Comparison of ENCODE assay signal across 23 cellular contexts in genomic region chr2:41775381-41776025, GRCh38.
"Had no signal": no experiment of that assay in that cellular context is flagged by ENCODE, and none has a peak within 500 bp of the region (broad histone marks: within the 10 kb centered on the region; RNA-seq: fewer than 3 reads in every experiment).

No MANE protein-coding gene starts in this region.

- H3K79me2 ChIP-seq: hepatocyte had no signal

- H3K4me3 Mint-ChIP-seq: activated CD4-positive, alpha-beta T cell treated with anti-CD3 and anti-CD28 coated beads for 36 hours; activated naive CD4-positive, alpha-beta T cell treated with anti-CD3 and anti-CD28 coated beads, Interleukin-2, amount 10 ng/mL, durations not matched to agents 7 days and 5 days; activated naive CD8-positive, alpha-beta T cell treated with anti-CD3 and anti-CD28 coated beads, Interleukin-2, amount 50 U/mL, for 24 hours; dendritic cell treated with granulocyte-macrophage colony-stimulating factor and Interleukin-4, amounts not matched to agents 40 ng/mL and 50 ng/mL, for 4 days; naive B cell; neural crest cell; T-cell; T-helper 2 cell treated with Interferon-gamma antibody and Interleukin-4, amounts not matched to agents 5 μg/mL and 100 μg/mL, for 36 hours had no signal

- H2AFZ ChIP-seq: hepatocyte had no signal

- H3K27me3 ChIP-seq: hepatocyte, testis, uterus had no signal

- H3K4me1 ChIP-seq: foreskin keratinocyte, spleen, testis, uterus had no signal

- H3K36me3 ChIP-seq: spleen, uterus had no signal

- H3K4me1 Mint-ChIP-seq: activated CD4-positive, alpha-beta T cell treated with anti-CD3 and anti-CD28 coated beads for 36 hours; activated naive CD4-positive, alpha-beta T cell treated with anti-CD3 and anti-CD28 coated beads, Interleukin-2, amount 10 ng/mL, durations not matched to agents 7 days and 5 days; activated naive CD8-positive, alpha-beta T cell treated with anti-CD3 and anti-CD28 coated beads, Interleukin-2, amount 50 U/mL, for 24 hours; naive B cell; T-cell had no signal

- H3K36me3 Mint-ChIP-seq: activated naive CD4-positive, alpha-beta T cell treated with anti-CD3 and anti-CD28 coated beads, Interleukin-2, amount 10 ng/mL, durations not matched to agents 7 days and 5 days; naive B cell; T-cell had no signal

- H3K9me3 Mint-ChIP-seq: activated naive CD4-positive, alpha-beta T cell treated with anti-CD3 and anti-CD28 coated beads, Interleukin-2, amount 10 ng/mL, durations not matched to agents 7 days and 5 days; activated naive CD8-positive, alpha-beta T cell treated with anti-CD3 and anti-CD28 coated beads, Interleukin-2, amount 50 U/mL, for 24 hours; T-cell; T-helper 2 cell treated with Interferon-gamma antibody and Interleukin-4, amounts not matched to agents 5 μg/mL and 100 μg/mL, for 36 hours had no signal

- H3K27ac ChIP-seq: foreskin keratinocyte, hepatocyte, spleen, testis, uterus had no signal

- H3K4me3 ChIP-seq: hepatocyte, spleen, testis, uterus had no signal

- H3K4me2 ChIP-seq: hepatocyte had no signal

- DNase-seq: activated CD4-positive, alpha-beta T cell treated with anti-CD3 and anti-CD28 coated beads for 36 hours; activated CD4-positive, alpha-beta T cell treated with anti-CD3 and anti-CD28 coated beads, Interleukin-2, amount 50 U/mL, for 48 hours; activated naive CD4-positive, alpha-beta T cell treated with anti-CD3 and anti-CD28 coated beads, Interleukin-2, amount 10 ng/mL, durations not matched to agents 7 days and 5 days; activated naive CD8-positive, alpha-beta T cell treated with anti-CD3 and anti-CD28 coated beads, Interleukin-2, amount 50 U/mL, for 24 hours; activated T-cell treated with anti-CD3 and anti-CD28 coated beads, Interleukin-2, amount 50 U/mL, for 48 hours; effector CD4-positive, alpha-beta T cell; erythroblast; foreskin keratinocyte; glutamatergic neuron; kidney glomerular epithelial cell; left ventricle myocardium superior; naive B cell; spleen; stimulated activated CD4-positive, alpha-beta T cell treated with anti-CD3 and anti-CD28 coated beads, Interleukin-4, amount 100 ng/mL, for 1 hour; stimulated activated naive CD4-positive, alpha-beta T cell; T-cell; testis; trophoblast cell; uterus had no signal

- H3K9me3 ChIP-seq: spleen, testis, uterus had no signal

- H3K27ac Mint-ChIP-seq: activated CD4-positive, alpha-beta T cell treated with anti-CD3 and anti-CD28 coated beads for 36 hours; activated naive CD4-positive, alpha-beta T cell treated with anti-CD3 and anti-CD28 coated beads, Interleukin-2, amount 10 ng/mL, durations not matched to agents 7 days and 5 days; activated naive CD8-positive, alpha-beta T cell treated with anti-CD3 and anti-CD28 coated beads, Interleukin-2, amount 50 U/mL, for 24 hours; dendritic cell treated with granulocyte-macrophage colony-stimulating factor and Interleukin-4, amounts not matched to agents 40 ng/mL and 50 ng/mL, for 4 days; naive B cell; T-cell; T-helper 2 cell treated with Interferon-gamma antibody and Interleukin-4, amounts not matched to agents 5 μg/mL and 100 μg/mL, for 36 hours had no signal

- ATAC-seq: activated CD4-positive, alpha-beta T cell treated with anti-CD3 and anti-CD28 coated beads for 36 hours; activated naive CD8-positive, alpha-beta T cell treated with anti-CD3 and anti-CD28 coated beads, Interleukin-2, amount 50 U/mL, for 24 hours; foreskin keratinocyte; left ventricle myocardium superior; T-cell had no signal
